In the genomic region with DNA sequence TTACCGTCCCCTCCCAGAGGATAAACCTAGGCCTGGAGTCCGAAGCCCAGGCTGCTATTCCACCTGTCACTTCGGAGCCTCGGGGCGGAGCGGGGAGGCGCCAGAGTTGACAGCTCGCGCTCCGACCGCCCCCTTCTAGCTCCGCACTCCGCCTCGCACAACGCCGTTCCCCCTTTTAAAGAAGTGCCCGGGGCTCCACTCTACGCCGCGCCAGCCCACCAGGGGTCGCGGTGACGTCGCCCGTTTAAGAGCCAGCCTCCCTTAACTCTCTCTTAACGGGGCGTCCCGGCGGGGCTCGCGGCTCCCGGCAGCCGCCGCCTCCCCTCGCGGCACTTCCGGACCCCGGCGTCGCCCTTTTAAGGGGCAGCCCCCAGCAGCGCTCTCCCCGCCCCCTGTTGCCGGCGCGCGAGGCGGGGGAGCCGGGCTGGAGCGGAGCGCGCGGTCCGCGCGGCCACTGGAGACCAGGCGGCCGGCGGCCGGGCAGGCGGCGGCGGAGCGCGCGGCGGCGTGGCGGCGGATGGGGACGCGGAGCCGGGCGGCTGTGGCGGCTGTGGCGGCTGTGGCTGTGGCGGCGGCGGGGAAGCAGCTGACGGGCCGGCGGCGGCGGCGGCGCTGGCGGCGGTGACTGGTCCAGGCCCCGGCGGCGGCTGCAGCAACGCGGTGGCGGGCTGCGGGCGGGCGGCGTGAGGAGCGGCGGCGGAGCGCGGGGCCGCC, we compare ENCODE assay signal across 1 cellular context.
TF ChIP-seq lines count a peak whose summit lies in the region.

Gene INAFM2, plus strand, starts transcription at position 454 of the 714 bp plus-strand sequence. CDS start 364 bp downstream, outside the sequence.

TF ChIP-seq in K562, 482 proteins besides CTCF, POLR2A, EP300 and RAD21 (continued from another document and continues in another):
- TF ChIP-seq HINFP (tag; conservative IDR thresholded peaks at IDR 0.05; ENCODE audit: low read depth) (no peak), KLF10 (CRISPR knock-in tag; IDR thresholded peaks at IDR 0.05) (no peak), ZC3H11A (IDR thresholded peaks at IDR 0.05; ENCODE audit: low read depth, low read length) (no peak), TCF7 (IDR thresholded peaks at IDR 0.05; ENCODE audit: borderline replicate concordance) (no peak), KLF13 (tag; IDR thresholded peaks at IDR 0.05; ENCODE audit: borderline replicate concordance, low read depth) (peak; percentile 79), ZNF431 (CRISPR knock-in tag; IDR thresholded peaks at IDR 0.05) (peak; percentile 87), ZBTB33 (CRISPR knock-in tag; IDR thresholded peaks at IDR 0.05) (peak; percentile 95), TCF3 (CRISPR knock-in tag; IDR thresholded peaks at IDR 0.05) (peak; percentile 23; the same call in 1 of the 2 replicates), ZNF197 (CRISPR knock-in tag; IDR thresholded peaks at IDR 0.05; ENCODE audit: low read depth) (no peak), HMGXB4 (CRISPR knock-in tag; IDR thresholded peaks at IDR 0.05) (no peak), FOSL1 (tag; conservative IDR thresholded peaks at IDR 0.05) (peak; percentile 33; the same call in 1 of the 2 replicates), TOE1 (IDR thresholded peaks at IDR 0.05; ENCODE audit: borderline replicate concordance) (peak; percentile 98), TOE1 (CRISPR knock-in tag; IDR thresholded peaks at IDR 0.05; ENCODE audit: borderline replicate concordance, low read depth) (0 out of 2 replicates have a peak, but pooled peaks have one; percentile 68), ZNF253 (CRISPR knock-in tag; conservative IDR thresholded peaks at IDR 0.05) (no peak), HDAC8 (tag; IDR thresholded peaks at IDR 0.05) (no peak), FOXO4 (CRISPR knock-in tag; IDR thresholded peaks at IDR 0.05) (no peak), TAF1 (IDR thresholded peaks at IDR 0.05; ENCODE audit: control insufficient read depth, extremely low read depth, insufficient read depth, low read length, severe bottlenecking) (peak; percentile 55), ZNF232 (CRISPR knock-in tag; IDR thresholded peaks at IDR 0.05) (peak; percentile 76; the same call in 1 of the 2 replicates), MYNN (IDR thresholded peaks at IDR 0.05) (no peak), MYNN (CRISPR knock-in tag; IDR thresholded peaks at IDR 0.05) (no peak), HMG20B (CRISPR knock-in tag; IDR thresholded peaks at IDR 0.05) (no peak), PTTG1 (tag; IDR thresholded peaks at IDR 0.05; ENCODE audit: low read depth) (no peak), EGR1 (conservative IDR thresholded peaks at IDR 0.05) (peak; percentile 30; the same call in 1 of the 2 replicates), ZNF217 (CRISPR knock-in tag; IDR thresholded peaks at IDR 0.05) (no peak), HNRNPLL (IDR thresholded peaks at IDR 0.05; ENCODE audit: low read depth, low read length, poor library complexity, severe bottlenecking) (no peak), YY1 (IDR thresholded peaks at IDR 0.05; ENCODE audit: borderline replicate concordance in 1 of 3, control insufficient read depth in 1 of 3, extremely low read depth in 1 of 3, insufficient read depth in 3 of 3, insufficient read length in 1 of 3, insufficient replicate concordance in 2 of 3, low read depth in 1 of 3, low read length in 2 of 3) (peak in 1 of 3 experiments; percentile 14), POU5F1 (IDR thresholded peaks at IDR 0.05; ENCODE audit: borderline replicate concordance, low read depth, low read length, partially characterized antibody) (no peak), HDAC3 (IDR thresholded peaks at IDR 0.05; ENCODE audit: borderline replicate concordance, partially characterized antibody) (no peak), CREB1 (IDR thresholded peaks at IDR 0.05) (peak; percentile 57), CREB1 (CRISPR knock-in tag; IDR thresholded peaks at IDR 0.05) (peak; percentile 86), JUND (IDR thresholded peaks at IDR 0.05; ENCODE audit: borderline replicate concordance, low read depth, low read length) (peak; percentile 91), JUND (tag; IDR thresholded peaks at IDR 0.05; ENCODE audit: borderline replicate concordance, low read depth, low read length) (peak; percentile 32; the same call in 1 of the 3 replicates), ZNF707 (CRISPR knock-in tag; conservative IDR thresholded peaks at IDR 0.05) (no peak), NCOA4 (IDR thresholded peaks at IDR 0.05; ENCODE audit: partially characterized antibody) (no peak), KDM2B (CRISPR knock-in tag; IDR thresholded peaks at IDR 0.05) (0 out of 2 replicates have a peak, but pooled peaks have one; percentile 21), E2F4 (CRISPR knock-in tag; IDR thresholded peaks at IDR 0.05; ENCODE audit: low read depth) (peak; percentile 58; the same call in 1 of the 2 replicates), ZBTB49 (CRISPR knock-in tag; IDR thresholded peaks at IDR 0.05; ENCODE audit: borderline replicate concordance) (no peak), HDGF (IDR thresholded peaks at IDR 0.05) (no peak), WHSC1 (IDR thresholded peaks at IDR 0.05; ENCODE audit: low read length) (no peak)
- TF ChIP-seq, protein P1, sequence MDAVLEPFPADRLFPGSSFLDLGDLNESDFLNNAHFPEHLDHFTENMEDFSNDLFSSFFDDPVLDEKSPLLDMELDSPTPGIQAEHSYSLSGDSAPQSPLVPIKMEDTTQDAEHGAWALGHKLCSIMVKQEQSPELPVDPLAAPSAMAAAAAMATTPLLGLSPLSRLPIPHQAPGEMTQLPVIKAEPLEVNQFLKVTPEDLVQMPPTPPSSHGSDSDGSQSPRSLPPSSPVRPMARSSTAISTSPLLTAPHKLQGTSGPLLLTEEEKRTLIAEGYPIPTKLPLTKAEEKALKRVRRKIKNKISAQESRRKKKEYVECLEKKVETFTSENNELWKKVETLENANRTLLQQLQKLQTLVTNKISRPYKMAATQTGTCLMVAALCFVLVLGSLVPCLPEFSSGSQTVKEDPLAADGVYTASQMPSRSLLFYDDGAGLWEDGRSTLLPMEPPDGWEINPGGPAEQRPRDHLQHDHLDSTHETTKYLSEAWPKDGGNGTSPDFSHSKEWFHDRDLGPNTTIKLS (IDR thresholded peaks at IDR 0.05; ENCODE audit: borderline replicate concordance, low read depth) = peak; percentile 67; the same call in 1 of the 2 replicates
- TF ChIP-seq, protein P2, sequence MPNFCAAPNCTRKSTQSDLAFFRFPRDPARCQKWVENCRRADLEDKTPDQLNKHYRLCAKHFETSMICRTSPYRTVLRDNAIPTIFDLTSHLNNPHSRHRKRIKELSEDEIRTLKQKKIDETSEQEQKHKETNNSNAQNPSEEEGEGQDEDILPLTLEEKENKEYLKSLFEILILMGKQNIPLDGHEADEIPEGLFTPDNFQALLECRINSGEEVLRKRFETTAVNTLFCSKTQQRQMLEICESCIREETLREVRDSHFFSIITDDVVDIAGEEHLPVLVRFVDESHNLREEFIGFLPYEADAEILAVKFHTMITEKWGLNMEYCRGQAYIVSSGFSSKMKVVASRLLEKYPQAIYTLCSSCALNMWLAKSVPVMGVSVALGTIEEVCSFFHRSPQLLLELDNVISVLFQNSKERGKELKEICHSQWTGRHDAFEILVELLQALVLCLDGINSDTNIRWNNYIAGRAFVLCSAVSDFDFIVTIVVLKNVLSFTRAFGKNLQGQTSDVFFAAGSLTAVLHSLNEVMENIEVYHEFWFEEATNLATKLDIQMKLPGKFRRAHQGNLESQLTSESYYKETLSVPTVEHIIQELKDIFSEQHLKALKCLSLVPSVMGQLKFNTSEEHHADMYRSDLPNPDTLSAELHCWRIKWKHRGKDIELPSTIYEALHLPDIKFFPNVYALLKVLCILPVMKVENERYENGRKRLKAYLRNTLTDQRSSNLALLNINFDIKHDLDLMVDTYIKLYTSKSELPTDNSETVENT (CRISPR knock-in tag; IDR thresholded peaks at IDR 0.05) = no peak
- TF ChIP-seq, protein P3, sequence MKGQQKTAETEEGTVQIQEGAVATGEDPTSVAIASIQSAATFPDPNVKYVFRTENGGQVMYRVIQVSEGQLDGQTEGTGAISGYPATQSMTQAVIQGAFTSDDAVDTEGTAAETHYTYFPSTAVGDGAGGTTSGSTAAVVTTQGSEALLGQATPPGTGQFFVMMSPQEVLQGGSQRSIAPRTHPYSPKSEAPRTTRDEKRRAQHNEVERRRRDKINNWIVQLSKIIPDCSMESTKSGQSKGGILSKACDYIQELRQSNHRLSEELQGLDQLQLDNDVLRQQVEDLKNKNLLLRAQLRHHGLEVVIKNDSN (CRISPR knock-in tag; IDR thresholded peaks at IDR 0.05) = 0 out of 2 replicates have a peak, but pooled peaks have one; percentile 27
- TF ChIP-seq, protein P4, sequence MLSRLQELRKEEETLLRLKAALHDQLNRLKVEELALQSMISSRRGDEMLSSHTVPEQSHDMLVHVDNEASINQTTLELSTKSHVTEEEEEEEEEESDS (CRISPR knock-in tag; IDR thresholded peaks at IDR 0.05) = no peak
- TF ChIP-seq, protein P5, sequence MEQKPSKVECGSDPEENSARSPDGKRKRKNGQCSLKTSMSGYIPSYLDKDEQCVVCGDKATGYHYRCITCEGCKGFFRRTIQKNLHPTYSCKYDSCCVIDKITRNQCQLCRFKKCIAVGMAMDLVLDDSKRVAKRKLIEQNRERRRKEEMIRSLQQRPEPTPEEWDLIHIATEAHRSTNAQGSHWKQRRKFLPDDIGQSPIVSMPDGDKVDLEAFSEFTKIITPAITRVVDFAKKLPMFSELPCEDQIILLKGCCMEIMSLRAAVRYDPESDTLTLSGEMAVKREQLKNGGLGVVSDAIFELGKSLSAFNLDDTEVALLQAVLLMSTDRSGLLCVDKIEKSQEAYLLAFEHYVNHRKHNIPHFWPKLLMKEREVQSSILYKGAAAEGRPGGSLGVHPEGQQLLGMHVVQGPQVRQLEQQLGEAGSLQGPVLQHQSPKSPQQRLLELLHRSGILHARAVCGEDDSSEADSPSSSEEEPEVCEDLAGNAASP (IDR thresholded peaks at IDR 0.05) = no peak
